ENCODE assay signal across 1 cellular context in genomic region chr9:87713278-87713989, GRCh38.
TF ChIP-seq lines count a peak whose summit lies in the region.

No MANE protein-coding gene starts in this region.

TF ChIP-seq in HCT116, 20 proteins besides CTCF, POLR2A, EP300 and RAD21 (continued from another document):
- TF ChIP-seq ZBTB33 (IDR thresholded peaks at IDR 0.05; ENCODE audit: extremely low read depth, insufficient replicate concordance, low read length), result no peak
- TF ChIP-seq SP1 (IDR thresholded peaks at IDR 0.05; ENCODE audit: low read depth), result peak; percentile 58
- TF ChIP-seq FOSL1 (IDR thresholded peaks at IDR 0.05; ENCODE audit: low read depth), result peak; percentile 76
- TF ChIP-seq ZNF274 (IDR thresholded peaks at IDR 0.05; ENCODE audit: low read depth, low read length), result no peak
- no peak for TF ChIP-seq YY1 (IDR thresholded peaks at IDR 0.05; ENCODE audit: extremely low read depth, insufficient replicate concordance, low read depth, low read length)
- TF ChIP-seq MAX (IDR thresholded peaks at IDR 0.05), result 0 out of 2 replicates have a peak, but pooled peaks have one; percentile 34
- no peak for TF ChIP-seq REST (IDR thresholded peaks at IDR 0.05; ENCODE audit: low read depth)
- no peak for TF ChIP-seq TCF7L2 (IDR thresholded peaks at IDR 0.05; ENCODE audit: borderline replicate concordance, extremely low read depth, insufficient read depth, insufficient read length)
